1 cellular context compared by ENCODE assay signal in the genomic region with DNA sequence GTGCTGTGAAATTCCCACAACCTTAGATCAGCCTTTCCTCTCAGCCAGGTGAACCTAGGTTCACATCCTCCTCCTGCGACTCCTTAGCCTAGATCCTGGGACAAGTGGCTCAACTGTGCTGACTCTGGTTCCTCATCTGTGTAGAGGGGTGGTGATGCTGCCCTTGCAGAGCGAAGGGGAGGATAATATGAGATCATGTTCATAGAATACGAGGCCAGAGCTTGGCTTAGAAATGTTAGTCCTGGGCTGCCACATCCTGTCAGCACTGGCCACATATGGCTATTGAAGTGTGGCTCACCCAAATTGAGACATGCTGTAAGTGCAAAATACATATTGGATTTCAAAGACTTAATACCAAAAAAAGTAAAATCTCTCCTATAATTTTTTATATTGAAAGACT.
TF ChIP-seq lines count a peak whose summit lies in the region.

No MANE protein-coding gene starts in this region.

TF ChIP-seq in GM23338, 12 proteins besides CTCF, POLR2A, EP300 and RAD21:
- TF ChIP-seq NANOG (IDR thresholded peaks at IDR 0.05; ENCODE audit: borderline replicate concordance) (no peak), ZNF331 (CRISPR knock-in tag; IDR thresholded peaks at IDR 0.05; ENCODE audit: low read depth) (no peak), ZNF114 (CRISPR knock-in tag; IDR thresholded peaks at IDR 0.05) (no peak), JUNB (IDR thresholded peaks at IDR 0.05; ENCODE audit: unreplicated experiment) (no peak), EZH2 (IDR thresholded peaks at IDR 0.05; ENCODE audit: low read depth, unreplicated experiment) (no peak), EZH2phosphoT487 (IDR thresholded peaks at IDR 0.05; ENCODE audit: unreplicated experiment) (no peak), STAT1 (IDR thresholded peaks at IDR 0.05; ENCODE audit: unreplicated experiment) (no peak), CREB1 (CRISPR knock-in tag; IDR thresholded peaks at IDR 0.05; ENCODE audit: low read depth) (no peak), POLR2AphosphoS5 (IDR thresholded peaks at IDR 0.05; ENCODE audit: low read depth) (no peak)
- TF ChIP-seq, protein P1, sequence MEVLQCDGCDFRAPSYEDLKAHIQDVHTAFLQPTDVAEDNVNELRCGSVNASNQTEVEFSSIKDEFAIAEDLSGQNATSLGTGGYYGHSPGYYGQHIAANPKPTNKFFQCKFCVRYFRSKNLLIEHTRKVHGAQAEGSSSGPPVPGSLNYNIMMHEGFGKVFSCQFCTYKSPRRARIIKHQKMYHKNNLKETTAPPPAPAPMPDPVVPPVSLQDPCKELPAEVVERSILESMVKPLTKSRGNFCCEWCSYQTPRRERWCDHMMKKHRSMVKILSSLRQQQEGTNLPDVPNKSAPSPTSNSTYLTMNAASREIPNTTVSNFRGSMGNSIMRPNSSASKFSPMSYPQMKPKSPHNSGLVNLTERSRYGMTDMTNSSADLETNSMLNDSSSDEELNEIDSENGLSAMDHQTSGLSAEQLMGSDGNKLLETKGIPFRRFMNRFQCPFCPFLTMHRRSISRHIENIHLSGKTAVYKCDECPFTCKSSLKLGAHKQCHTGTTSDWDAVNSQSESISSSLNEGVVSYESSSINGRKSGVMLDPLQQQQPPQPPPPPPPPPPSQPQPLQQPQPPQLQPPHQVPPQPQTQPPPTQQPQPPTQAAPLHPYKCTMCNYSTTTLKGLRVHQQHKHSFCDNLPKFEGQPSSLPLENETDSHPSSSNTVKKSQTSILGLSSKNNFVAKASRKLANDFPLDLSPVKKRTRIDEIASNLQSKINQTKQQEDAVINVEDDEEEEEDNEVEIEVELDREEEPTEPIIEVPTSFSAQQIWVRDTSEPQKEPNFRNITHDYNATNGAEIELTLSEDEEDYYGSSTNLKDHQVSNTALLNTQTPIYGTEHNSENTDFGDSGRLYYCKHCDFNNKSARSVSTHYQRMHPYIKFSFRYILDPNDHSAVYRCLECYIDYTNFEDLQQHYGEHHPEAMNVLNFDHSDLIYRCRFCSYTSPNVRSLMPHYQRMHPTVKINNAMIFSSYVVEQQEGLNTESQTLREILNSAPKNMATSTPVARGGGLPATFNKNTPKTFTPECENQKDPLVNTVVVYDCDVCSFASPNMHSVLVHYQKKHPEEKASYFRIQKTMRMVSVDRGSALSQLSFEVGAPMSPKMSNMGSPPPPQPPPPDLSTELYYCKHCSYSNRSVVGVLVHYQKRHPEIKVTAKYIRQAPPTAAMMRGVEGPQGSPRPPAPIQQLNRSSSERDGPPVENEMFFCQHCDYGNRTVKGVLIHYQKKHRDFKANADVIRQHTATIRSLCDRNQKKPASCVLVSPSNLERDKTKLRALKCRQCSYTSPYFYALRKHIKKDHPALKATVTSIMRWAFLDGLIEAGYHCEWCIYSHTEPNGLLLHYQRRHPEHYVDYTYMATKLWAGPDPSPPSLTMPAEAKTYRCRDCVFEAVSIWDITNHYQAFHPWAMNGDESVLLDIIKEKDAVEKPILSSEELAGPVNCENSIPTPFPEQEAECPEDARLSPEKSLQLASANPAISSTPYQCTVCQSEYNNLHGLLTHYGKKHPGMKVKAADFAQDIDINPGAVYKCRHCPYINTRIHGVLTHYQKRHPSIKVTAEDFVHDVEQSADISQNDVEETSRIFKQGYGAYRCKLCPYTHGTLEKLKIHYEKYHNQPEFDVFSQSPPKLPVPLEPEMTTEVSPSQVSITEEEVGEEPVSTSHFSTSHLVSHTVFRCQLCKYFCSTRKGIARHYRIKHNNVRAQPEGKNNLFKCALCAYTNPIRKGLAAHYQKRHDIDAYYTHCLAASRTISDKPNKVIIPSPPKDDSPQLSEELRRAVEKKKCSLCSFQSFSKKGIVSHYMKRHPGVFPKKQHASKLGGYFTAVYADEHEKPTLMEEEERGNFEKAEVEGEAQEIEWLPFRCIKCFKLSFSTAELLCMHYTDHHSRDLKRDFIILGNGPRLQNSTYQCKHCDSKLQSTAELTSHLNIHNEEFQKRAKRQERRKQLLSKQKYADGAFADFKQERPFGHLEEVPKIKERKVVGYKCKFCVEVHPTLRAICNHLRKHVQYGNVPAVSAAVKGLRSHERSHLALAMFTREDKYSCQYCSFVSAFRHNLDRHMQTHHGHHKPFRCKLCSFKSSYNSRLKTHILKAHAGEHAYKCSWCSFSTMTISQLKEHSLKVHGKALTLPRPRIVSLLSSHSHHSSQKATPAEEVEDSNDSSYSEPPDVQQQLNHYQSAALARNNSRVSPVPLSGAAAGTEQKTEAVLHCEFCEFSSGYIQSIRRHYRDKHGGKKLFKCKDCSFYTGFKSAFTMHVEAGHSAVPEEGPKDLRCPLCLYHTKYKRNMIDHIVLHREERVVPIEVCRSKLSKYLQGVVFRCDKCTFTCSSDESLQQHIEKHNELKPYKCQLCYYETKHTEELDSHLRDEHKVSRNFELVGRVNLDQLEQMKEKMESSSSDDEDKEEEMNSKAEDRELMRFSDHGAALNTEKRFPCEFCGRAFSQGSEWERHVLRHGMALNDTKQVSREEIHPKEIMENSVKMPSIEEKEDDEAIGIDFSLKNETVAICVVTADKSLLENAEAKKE (CRISPR knock-in tag; IDR thresholded peaks at IDR 0.05): no peak
- TF ChIP-seq, protein P2, sequence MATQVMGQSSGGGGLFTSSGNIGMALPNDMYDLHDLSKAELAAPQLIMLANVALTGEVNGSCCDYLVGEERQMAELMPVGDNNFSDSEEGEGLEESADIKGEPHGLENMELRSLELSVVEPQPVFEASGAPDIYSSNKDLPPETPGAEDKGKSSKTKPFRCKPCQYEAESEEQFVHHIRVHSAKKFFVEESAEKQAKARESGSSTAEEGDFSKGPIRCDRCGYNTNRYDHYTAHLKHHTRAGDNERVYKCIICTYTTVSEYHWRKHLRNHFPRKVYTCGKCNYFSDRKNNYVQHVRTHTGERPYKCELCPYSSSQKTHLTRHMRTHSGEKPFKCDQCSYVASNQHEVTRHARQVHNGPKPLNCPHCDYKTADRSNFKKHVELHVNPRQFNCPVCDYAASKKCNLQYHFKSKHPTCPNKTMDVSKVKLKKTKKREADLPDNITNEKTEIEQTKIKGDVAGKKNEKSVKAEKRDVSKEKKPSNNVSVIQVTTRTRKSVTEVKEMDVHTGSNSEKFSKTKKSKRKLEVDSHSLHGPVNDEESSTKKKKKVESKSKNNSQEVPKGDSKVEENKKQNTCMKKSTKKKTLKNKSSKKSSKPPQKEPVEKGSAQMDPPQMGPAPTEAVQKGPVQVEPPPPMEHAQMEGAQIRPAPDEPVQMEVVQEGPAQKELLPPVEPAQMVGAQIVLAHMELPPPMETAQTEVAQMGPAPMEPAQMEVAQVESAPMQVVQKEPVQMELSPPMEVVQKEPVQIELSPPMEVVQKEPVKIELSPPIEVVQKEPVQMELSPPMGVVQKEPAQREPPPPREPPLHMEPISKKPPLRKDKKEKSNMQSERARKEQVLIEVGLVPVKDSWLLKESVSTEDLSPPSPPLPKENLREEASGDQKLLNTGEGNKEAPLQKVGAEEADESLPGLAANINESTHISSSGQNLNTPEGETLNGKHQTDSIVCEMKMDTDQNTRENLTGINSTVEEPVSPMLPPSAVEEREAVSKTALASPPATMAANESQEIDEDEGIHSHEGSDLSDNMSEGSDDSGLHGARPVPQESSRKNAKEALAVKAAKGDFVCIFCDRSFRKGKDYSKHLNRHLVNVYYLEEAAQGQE (IDR thresholded peaks at IDR 0.05; ENCODE audit: unreplicated experiment): no peak
- TF ChIP-seq, protein P3, sequence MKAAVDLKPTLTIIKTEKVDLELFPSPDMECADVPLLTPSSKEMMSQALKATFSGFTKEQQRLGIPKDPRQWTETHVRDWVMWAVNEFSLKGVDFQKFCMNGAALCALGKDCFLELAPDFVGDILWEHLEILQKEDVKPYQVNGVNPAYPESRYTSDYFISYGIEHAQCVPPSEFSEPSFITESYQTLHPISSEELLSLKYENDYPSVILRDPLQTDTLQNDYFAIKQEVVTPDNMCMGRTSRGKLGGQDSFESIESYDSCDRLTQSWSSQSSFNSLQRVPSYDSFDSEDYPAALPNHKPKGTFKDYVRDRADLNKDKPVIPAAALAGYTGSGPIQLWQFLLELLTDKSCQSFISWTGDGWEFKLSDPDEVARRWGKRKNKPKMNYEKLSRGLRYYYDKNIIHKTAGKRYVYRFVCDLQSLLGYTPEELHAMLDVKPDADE (IDR thresholded peaks at IDR 0.05): no peak
TF ChIP-seq in GM23338: peak in this region for 0.
